In the genomic region with DNA sequence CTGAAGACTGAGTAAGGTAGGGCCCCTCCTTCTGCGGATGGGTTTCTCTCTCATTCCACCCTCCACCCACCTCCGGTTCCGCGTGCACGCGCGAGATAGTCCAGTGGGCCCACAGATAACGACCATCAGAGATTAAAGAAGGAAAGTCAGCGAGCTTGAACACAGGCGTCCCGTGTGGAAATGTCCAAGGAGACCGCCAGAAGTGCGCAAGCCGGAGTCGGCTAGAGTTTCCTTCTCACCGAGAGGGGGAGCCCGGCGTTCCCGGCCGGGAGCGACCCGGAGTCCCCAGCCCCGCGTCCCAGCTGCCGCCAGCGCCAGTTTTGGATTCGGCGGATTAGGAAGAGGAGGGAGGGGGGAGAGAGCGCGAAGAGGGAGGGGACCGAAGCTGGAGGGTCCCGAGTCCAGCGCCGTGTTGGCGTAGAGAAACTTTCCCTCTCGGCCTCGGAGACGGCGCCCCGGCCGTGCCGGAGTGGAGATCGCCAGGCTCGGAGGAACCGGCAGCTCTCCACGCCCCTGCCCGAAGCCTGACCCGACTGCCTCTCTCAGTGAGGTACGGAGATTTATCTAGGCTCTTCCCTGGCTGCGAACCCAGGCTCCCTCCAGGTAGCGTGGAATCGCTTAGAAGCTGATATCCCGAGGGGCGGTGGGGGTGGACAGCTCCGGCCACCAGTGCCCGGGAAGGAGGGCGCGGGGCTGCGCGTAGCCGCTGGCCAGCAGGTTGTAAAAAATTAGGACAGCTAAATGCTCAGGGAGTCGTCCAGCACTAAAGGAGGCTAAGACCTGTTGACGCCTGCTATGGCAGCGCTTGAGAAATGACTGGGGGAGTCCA, we compare ENCODE assay signal across 8 cellular contexts. TPM values are rescaled to one million over a fixed set of nuclear protein-coding genes. Genes with fewer than 3 reads are reported as not detected.
DNase-seq lines count a peak whose midpoint lies in the region; ATAC-seq and TF ChIP-seq lines count a peak whose summit lies in the region.

A gene with protein sequence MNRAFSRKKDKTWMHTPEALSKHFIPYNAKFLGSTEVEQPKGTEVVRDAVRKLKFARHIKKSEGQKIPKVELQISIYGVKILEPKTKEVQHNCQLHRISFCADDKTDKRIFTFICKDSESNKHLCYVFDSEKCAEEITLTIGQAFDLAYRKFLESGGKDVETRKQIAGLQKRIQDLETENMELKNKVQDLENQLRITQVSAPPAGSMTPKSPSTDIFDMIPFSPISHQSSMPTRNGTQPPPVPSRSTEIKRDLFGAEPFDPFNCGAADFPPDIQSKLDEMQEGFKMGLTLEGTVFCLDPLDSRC (plus strand): TSS at position 258 of the 829 bp plus-strand sequence. CDS start 185,829 bp downstream, outside the sequence.

- H3K36me3 ChIP-seq in aorta (ENCODE audit: control insufficient read depth in 1 of 2, insufficient read depth in 2 of 2, low read length in 1 of 2): no peaks in the 10 kb centered on the region

- whole genome bisulfite sequencing in aorta, 2 donors: 0% methylated on average over 64 of the region's 64 CpGs

- intact Hi-C loops in aorta (cut with DNase I): loop anchor here (2.0 to 10.0 kb wide), 6 partner anchors 133 to 707 kb away; no protein-coding TSS in a partner anchor

- H3K27me3 ChIP-seq in aorta (ENCODE audit: control insufficient read depth in 1 of 2, insufficient read depth in 2 of 2, low read length in 1 of 2): no peaks in the 10 kb centered on the region

- DNase-seq in DMS153 treated with DMSO at 0.1 percent for 48 hours (lab: John Stamatoyannopoulos, UW; ENCODE audit: unreplicated experiment) (peak; percentile 21), DMS153 (lab: John Stamatoyannopoulos, UW) (no peak), NCI-H1092 treated with DMSO at 0.1 percent for 48 hours (lab: John Stamatoyannopoulos, UW) (peak; percentile 33), fibroblast of pulmonary artery (ENCODE audit: low read depth) (peak; percentile 75), myocyte (ENCODE audit: low read depth) (peak; percentile 88), aorta (peak; percentile 83 to 92), DMS79 treated with DMSO at 0.1 percent for 48 hours (lab: John Stamatoyannopoulos, UW) (no peak)

- TF ChIP-seq CTCF in WI38 (IDR thresholded peaks at IDR 0.05; ENCODE audit: low read depth, low read length) (peak; percentile 75), fibroblast of pulmonary artery (IDR thresholded peaks at IDR 0.05; ENCODE audit: low read length, missing control alignments) (peak; percentile 69)

- H3K9me3 ChIP-seq in aorta (ENCODE audit: control insufficient read depth, low read length): no peaks in the 10 kb centered on the region

- H3K27ac ChIP-seq in aorta (ENCODE audit: low read depth in 1 of 2, low read length in 2 of 2): peak within 1 kb of the TSS; percentile 89 to 95

- ATAC-seq in aorta (ENCODE audit: low FRiP score): peak; percentile 91

- H3K4me1 ChIP-seq in aorta (ENCODE audit: control insufficient read depth in 1 of 2, insufficient read depth in 2 of 2, low read length in 2 of 2): peaks cover 0 to 2% of the 10 kb centered on the region in 2 donors

- peak within 1 kb of the TSS; percentile 94 for H3K4me3 ChIP-seq in WI38 (ENCODE audit: low read depth, low read length)
- H3K4me3 ChIP-seq in fibroblast of pulmonary artery (replicated peaks; ENCODE audit: low read depth, low read length): peak within 1 kb of the TSS; percentile 79
- peak within 1 kb of the TSS; percentile 20 to 81 for H3K4me3 ChIP-seq in aorta (ENCODE audit: low read length in 2 of 2)

RNA-seq across cellular contexts. Expression of the gene that starts here (rescaled TPM):
- total RNA-seq in myocyte: 37.6 and 54.1 TPM in 2 replicates
- 15.2 TPM for polyA plus RNA-seq in myocyte (2012)
- total RNA-seq in aorta: 10 to 100 TPM; 68.8 to 74.8 TPM
- 10 to 100 TPM; 60.2 to 65.3 TPM for polyA plus RNA-seq in aorta

Comparison
In these comparisons a context has a peak if more than half of its experiments do, and no peak if none do; other contexts are left out.
1. DNase-seq: peak in DMS153 treated with DMSO at 0.1 percent for 48 hours (single experiment), NCI-H1092 treated with DMSO at 0.1 percent for 48 hours (single experiment), fibroblast of pulmonary artery (single experiment), myocyte (single experiment) and aorta (2 of 2); none in DMS153 (single experiment) and DMS79 treated with DMSO at 0.1 percent for 48 hours (single experiment).
2. Peak in every context shown above with its lines, with median percentiles within 50 percentile points of each other: H3K4me3 ChIP-seq.